ENCODE assay signal across 10 cellular contexts in genomic region chr3:278300-279064, GRCh38.
A peak's percentile ranks its signal among the peaks of the same experiment; 100 is the strongest.
DNase-seq lines count a peak whose midpoint lies in the region; ATAC-seq and TF ChIP-seq lines count a peak whose summit lies in the region.
"Had no signal": no experiment of that assay in that cellular context is flagged by ENCODE, and none has a peak within 500 bp of the region (broad histone marks: within the 10 kb centered on the region; RNA-seq: fewer than 3 reads in every experiment).

No MANE protein-coding gene starts in this region.

- peaks cover 13% of the 10 kb centered on the region for H3K4me1 Mint-ChIP-seq in nephron
- no peaks in the 10 kb centered on the region for H3K4me1 Mint-ChIP-seq in activated CD4-positive, alpha-beta T cell treated with anti-CD3 and anti-CD28 coated beads, Interleukin-2, amount 10 ng/mL, durations not matched to agents 24 days and 14 days
- H3K4me1 Mint-ChIP-seq: central memory CD8-positive, alpha-beta T cell had no signal

- H3K27ac Mint-ChIP-seq in nephron = peak overlapping the region; percentile 57 to 74 (median 66)
- H3K27ac Mint-ChIP-seq in activated CD4-positive, alpha-beta T cell treated with anti-CD3 and anti-CD28 coated beads, Interleukin-2, amount 10 ng/mL, durations not matched to agents 24 days and 14 days = no peak overlapping the region
- H3K27ac Mint-ChIP-seq: T-helper 2 cell treated with Interferon-gamma antibody and Interleukin-4, amounts not matched to agents 5 μg/mL and 100 μg/mL, for 36 hours had no signal

- DNase-seq in NCI-H1694 (lab: John Stamatoyannopoulos, UW) (peak; percentile 61), NCI-H2196 treated with DMSO at 0.1 percent for 48 hours (lab: John Stamatoyannopoulos, UW; ENCODE audit: unreplicated experiment) (no peak), hippocampal formation (lab: John Stamatoyannopoulos, UW) (no peak), D341Med (ENCODE audit: low spot score) (no peak)
- DNase-seq in activated CD4-positive, alpha-beta T cell treated with anti-CD3 and anti-CD28 coated beads, Interleukin-2, amount 10 ng/mL, durations not matched to agents 24 days and 14 days = no peak

- H3K27me3 Mint-ChIP-seq in nephron (ENCODE audit: low read depth) = no peaks in the 10 kb centered on the region
- H3K27me3 Mint-ChIP-seq in activated CD4-positive, alpha-beta T cell treated with anti-CD3 and anti-CD28 coated beads, Interleukin-2, amount 10 ng/mL, durations not matched to agents 24 days and 14 days = no peaks in the 10 kb centered on the region
- H3K27me3 Mint-ChIP-seq: central memory CD8-positive, alpha-beta T cell had no signal

- TF ChIP-seq CTCF in nephron (IDR thresholded peaks at IDR 0.05; ENCODE audit: unreplicated experiment in 3 of 3) = no peak

- H3K36me3 Mint-ChIP-seq in nephron (ENCODE audit: low read depth) = no peaks in the 10 kb centered on the region
- no peaks in the 10 kb centered on the region for H3K36me3 Mint-ChIP-seq in activated CD4-positive, alpha-beta T cell treated with anti-CD3 and anti-CD28 coated beads, Interleukin-2, amount 10 ng/mL, durations not matched to agents 24 days and 14 days (ENCODE audit: low read depth)

- peaks cover 8% of the 10 kb centered on the region for H3K9me3 Mint-ChIP-seq in nephron
- H3K9me3 Mint-ChIP-seq in activated CD4-positive, alpha-beta T cell treated with anti-CD3 and anti-CD28 coated beads, Interleukin-2, amount 10 ng/mL, durations not matched to agents 24 days and 14 days = peaks cover 3% of the 10 kb centered on the region
- H3K9me3 Mint-ChIP-seq: T-helper 2 cell treated with Interferon-gamma antibody and Interleukin-4, amounts not matched to agents 5 μg/mL and 100 μg/mL, for 36 hours had no signal

- no peak overlapping the region for H3K4me3 Mint-ChIP-seq in nephron
- no peak overlapping the region for H3K4me3 Mint-ChIP-seq in activated CD4-positive, alpha-beta T cell treated with anti-CD3 and anti-CD28 coated beads, Interleukin-2, amount 10 ng/mL, durations not matched to agents 24 days and 14 days
- H3K4me3 Mint-ChIP-seq: central memory CD8-positive, alpha-beta T cell; T-helper 2 cell treated with Interferon-gamma antibody and Interleukin-4, amounts not matched to agents 5 μg/mL and 100 μg/mL, for 36 hours had no signal

- ATAC-seq in GM18873 (IDR thresholded peaks at IDR 0.05; ENCODE audit: low FRiP score, unreplicated experiment) = peak; percentile 80
- peak; percentile 85 for ATAC-seq in HG02642 (IDR thresholded peaks at IDR 0.05; ENCODE audit: poor library complexity, unreplicated experiment)

- intact Hi-C loops in activated CD4-positive, alpha-beta T cell treated with anti-CD3 and anti-CD28 coated beads, Interleukin-2, amount 10 ng/mL, durations not matched to agents 24 days and 14 days (cut with micrococcal nuclease) = no loop called here
